ENCODE assay signal across 9 cellular contexts in the genomic region with DNA sequence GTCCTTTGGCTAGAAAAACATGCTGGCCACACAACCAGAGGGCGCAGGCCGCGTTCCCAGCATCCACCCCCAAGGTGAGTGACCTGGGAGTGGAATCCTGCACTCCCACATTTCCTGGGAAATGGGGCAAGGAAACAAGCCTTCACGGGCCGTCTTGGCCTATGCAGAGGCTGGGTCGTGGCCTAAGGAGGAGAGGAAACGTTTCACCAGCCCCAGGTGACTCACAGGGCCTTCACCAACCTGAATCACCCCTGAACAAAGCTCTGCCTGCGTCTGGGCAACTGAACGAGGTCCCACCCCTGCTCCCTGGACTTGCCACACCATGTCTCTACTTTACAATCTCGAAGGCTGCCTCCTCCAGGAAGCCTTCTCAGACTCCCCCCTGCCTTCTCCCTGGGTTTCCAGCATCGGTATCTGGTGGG. TPM values are rescaled to one million over a fixed set of nuclear protein-coding genes. Genes with fewer than 3 reads are reported as not detected.
DNase-seq lines count a peak whose midpoint lies in the region; ATAC-seq and TF ChIP-seq lines count a peak whose summit lies in the region.
"Had no signal": no experiment of that assay in that cellular context is flagged by ENCODE, and none has a peak within 500 bp of the region (broad histone marks: within the 10 kb centered on the region; RNA-seq: fewer than 3 reads in every experiment).

No MANE protein-coding gene starts in this region.

- H3K9ac ChIP-seq in mesendoderm (ENCODE audit: low read length) = peak overlapping the region; percentile 3

- H3K9me3 ChIP-seq in upper lobe of left lung = no peaks in the 10 kb centered on the region

- no peak overlapping the region for H3K23ac ChIP-seq in mesendoderm (ENCODE audit: low read length)

- H3K9me3 Mint-ChIP-seq in activated naive CD8-positive, alpha-beta T cell treated with anti-CD3 and anti-CD28 coated beads, Interleukin-2, amount 50 U/mL, for 24 hours = no peaks in the 10 kb centered on the region

- H3K36me3 ChIP-seq in mesendoderm (ENCODE audit: control insufficient read depth, insufficient read depth, low read length) = peaks cover 1% of the 10 kb centered on the region
- peaks cover 0 to 25% (median 0%) of the 10 kb centered on the region in 4 donors for H3K36me3 ChIP-seq in upper lobe of left lung

- TF ChIP-seq EP300 in upper lobe of left lung (IDR thresholded peaks at IDR 0.05) = no peak

- H3K36me3 Mint-ChIP-seq in activated naive CD8-positive, alpha-beta T cell treated with anti-CD3 and anti-CD28 coated beads, Interleukin-2, amount 50 U/mL, for 24 hours (ENCODE audit: low read depth) = peaks cover 62% of the 10 kb centered on the region

- H3K18ac ChIP-seq in mesendoderm (ENCODE audit: low read length) = no peak overlapping the region

- no peak overlapping the region for H3K4me2 ChIP-seq in mesendoderm (ENCODE audit: low read length)

- H2BK120ac ChIP-seq in mesendoderm (ENCODE audit: low read depth, low read length) = no peak overlapping the region

- no peak overlapping the region for H3K4me3 ChIP-seq in mesendoderm (ENCODE audit: low read length)
- H3K4me3 ChIP-seq in upper lobe of left lung = no peak overlapping the region

- no peak overlapping the region for H3K4ac ChIP-seq in mesendoderm (ENCODE audit: low read depth, low read length)

- peaks cover 92% of the 10 kb centered on the region for H3K79me2 ChIP-seq in mesendoderm (ENCODE audit: control insufficient read depth, insufficient read depth, low read length)

- no peak for TF ChIP-seq POLR2A in upper lobe of left lung (IDR thresholded peaks at IDR 0.05)

- peak overlapping the region; percentile 60 for H3K4me3 Mint-ChIP-seq in activated naive CD8-positive, alpha-beta T cell treated with anti-CD3 and anti-CD28 coated beads, Interleukin-2, amount 50 U/mL, for 24 hours

- no CpG with 5 or more reads among the region's 11 CpGs for WGBS in mesendoderm (ENCODE audit: extremely low coverage, insufficient coverage, low lambda C conversion rate)
- WGBS in upper lobe of left lung, 2 donors = 52 to 69% methylated on average over 7 to 11 of the region's 11 CpGs

- peaks cover 97% of the 10 kb centered on the region for H3K4me1 Mint-ChIP-seq in activated naive CD8-positive, alpha-beta T cell treated with anti-CD3 and anti-CD28 coated beads, Interleukin-2, amount 50 U/mL, for 24 hours

- no peak overlapping the region for H2BK5ac ChIP-seq in mesendoderm (ENCODE audit: low read length)

- no peak overlapping the region for H4K8ac ChIP-seq in mesendoderm (ENCODE audit: low read depth, low read length)

- peak; percentile 87 for ATAC-seq in activated naive CD8-positive, alpha-beta T cell treated with anti-CD3 and anti-CD28 coated beads, Interleukin-2, amount 50 U/mL, for 24 hours
- ATAC-seq in upper lobe of left lung (ENCODE audit: low FRiP score in 2 of 2) = no peak
- no peak for ATAC-seq in HG02852 (IDR thresholded peaks at IDR 0.05; ENCODE audit: unreplicated experiment)

- no peak overlapping the region for H2BK15ac ChIP-seq in mesendoderm (replicated peaks; ENCODE audit: low read depth)

- H3K27me3 Mint-ChIP-seq in activated naive CD8-positive, alpha-beta T cell treated with anti-CD3 and anti-CD28 coated beads, Interleukin-2, amount 50 U/mL, for 24 hours = no peaks in the 10 kb centered on the region

- H3K27me3 ChIP-seq in mesendoderm (ENCODE audit: insufficient read depth, low read length, poor library complexity) (no peaks in the 10 kb centered on the region), upper lobe of left lung (no peaks in the 10 kb centered on the region)

- no peak for TF ChIP-seq CTCF in upper lobe of left lung (IDR thresholded peaks at IDR 0.05)

- no peak overlapping the region for H4K5ac ChIP-seq in mesendoderm (ENCODE audit: low read length)

- DNase-seq in activated gamma-delta T cell treated with Interleukin-2 at 50 U/mL for 16 hours (peak; percentile 66), activated gamma-delta T cell (lab: John Stamatoyannopoulos, UW) (no peak), mesendoderm (peak; percentile 8), upper lobe of left lung (no peak), cortex of kidney (lab: John Stamatoyannopoulos, UW) (no peak), NCI-H2081 (lab: John Stamatoyannopoulos, UW) (no peak)
- DNase-seq in activated naive CD8-positive, alpha-beta T cell treated with anti-CD3 and anti-CD28 coated beads, Interleukin-2, amount 50 U/mL, for 24 hours = peak; percentile 71
- DNase-seq: DND-41 had no signal

- H3K27ac ChIP-seq in mesendoderm (ENCODE audit: low read depth, low read length) (no peak overlapping the region), upper lobe of left lung (peak overlapping the region; percentile 84 to 95 (median 90))

- peak overlapping the region; percentile 5 for H3K56ac ChIP-seq in mesendoderm (ENCODE audit: low read length)

- peak overlapping the region; percentile 90 for H3K27ac Mint-ChIP-seq in activated naive CD8-positive, alpha-beta T cell treated with anti-CD3 and anti-CD28 coated beads, Interleukin-2, amount 50 U/mL, for 24 hours

- H3K4me1 ChIP-seq in mesendoderm (ENCODE audit: control insufficient read depth, low read depth, low read length) (peaks cover 10% of the 10 kb centered on the region), upper lobe of left lung (peaks cover 95 to 100% (median 99%) of the 10 kb centered on the region in 4 donors)

- peaks cover 13% of the 10 kb centered on the region for H3K79me1 ChIP-seq in mesendoderm (ENCODE audit: low read length)

- no peak overlapping the region for H2AK5ac ChIP-seq in mesendoderm (ENCODE audit: low read length)

RNA-seq across cellular contexts. Expression of gene MYH9, which starts 13.2 kb away (rescaled TPM):
- 110 TPM for polyA plus RNA-seq in mesendoderm (2013, experiment 1 of 2)
- 111 TPM for polyA plus RNA-seq in mesendoderm (2013, experiment 2 of 2)
- 100 to 1,000 TPM; 486 to 925 (median 599) TPM for total RNA-seq in upper lobe of left lung

Comparison
In these comparisons a context has a peak if more than half of its experiments do, and no peak if none do; other contexts are left out.
1. DNase-seq: peak in activated gamma-delta T cell treated with Interleukin-2 at 50 U/mL for 16 hours (single experiment), activated naive CD8-positive, alpha-beta T cell treated with anti-CD3 and anti-CD28 coated beads, Interleukin-2, amount 50 U/mL, for 24 hours (single experiment) and mesendoderm (single experiment); none in activated gamma-delta T cell (single experiment), upper lobe of left lung (0 of 2), cortex of kidney (single experiment) and NCI-H2081 (0 of 2).